In the genomic region with DNA sequence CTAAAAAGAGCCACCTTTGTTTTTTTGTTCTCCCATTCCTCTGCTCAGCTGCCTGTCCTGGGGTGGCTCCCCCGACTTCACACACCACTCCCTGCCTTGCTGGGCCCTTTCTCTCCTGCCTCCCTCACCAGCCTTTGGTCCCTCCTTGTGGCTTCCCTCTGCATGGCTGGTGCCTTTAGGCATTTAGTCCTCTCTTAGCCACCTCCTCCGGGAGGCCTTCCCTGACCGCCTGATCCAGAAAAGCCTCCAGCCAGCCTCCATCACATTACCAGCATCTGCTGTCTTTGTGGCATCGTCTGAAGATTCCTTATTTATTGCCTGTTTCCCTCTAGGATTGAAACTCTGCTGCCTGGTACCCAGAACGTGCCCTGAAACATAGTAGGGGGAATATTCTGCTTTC, we compare ENCODE assay signal across 28 cellular contexts.
"Had no signal": no experiment of that assay in that cellular context is flagged by ENCODE, and none has a peak within 500 bp of the region (broad histone marks: within the 10 kb centered on the region; RNA-seq: fewer than 3 reads in every experiment).

No MANE protein-coding gene starts in this region.

- H3K4me2 ChIP-seq: neural progenitor cell had no signal

- H3K9me3 Mint-ChIP-seq: effector memory CD8-positive, alpha-beta T cell; naive thymus-derived CD4-positive, alpha-beta T cell; neural progenitor cell; stimulated activated naive CD8-positive, alpha-beta T cell treated with anti-CD3 and anti-CD28 coated beads, Interleukin-15, Interleukin-2, amounts not matched to agents 100 ng/mL and 50 ng/mL, for 24 hours had no signal

- DNase-seq: effector memory CD8-positive, alpha-beta T cell; erythroblast; esophagus squamous epithelium; foreskin melanocyte; glutamatergic neuron; heart right ventricle; hippocampal formation; left cardiac atrium; left lung; mesenchymal stem cell; mucosa of descending colon; naive thymus-derived CD4-positive, alpha-beta T cell; right cardiac atrium; sigmoid colon; spleen; stimulated activated CD4-positive, alpha-beta T cell treated with anti-CD3 and anti-CD28 coated beads, Interleukin-4, amount 100 ng/mL, for 4 hours; stimulated activated naive B cell treated with anti-CD40 and anti-IgM and Interleukin-4, amounts not matched to agents 10 μg/mL and 1 μg/mL and 100 μg/mL, for 72 hours had no signal

- H3K36me3 ChIP-seq: esophagus squamous epithelium, heart right ventricle, left lung, neural progenitor cell, prostate gland, sigmoid colon, spleen, thoracic aorta, tibial nerve, vagina had no signal

- ATAC-seq: effector memory CD8-positive, alpha-beta T cell; heart right ventricle; left cardiac atrium; left lung; mucosa of descending colon; naive thymus-derived CD4-positive, alpha-beta T cell; right cardiac atrium; stimulated activated naive B cell treated with anti-CD40 and anti-IgM and Interleukin-4, amounts not matched to agents 10 μg/mL and 1 μg/mL and 100 μg/mL, for 72 hours had no signal

- H3K9me3 ChIP-seq: esophagus squamous epithelium, left lung, prostate gland, sigmoid colon, vagina had no signal

- H3K27ac ChIP-seq: coronary artery, esophagus squamous epithelium, heart right ventricle, left lung, neural progenitor cell, prostate gland, sigmoid colon, spleen, thoracic aorta, tibial nerve, vagina had no signal

- H2AFZ ChIP-seq: neural progenitor cell had no signal

- H3K27me3 ChIP-seq: sigmoid colon, vagina had no signal

- FAIRE-seq: endometrium, islet of Langerhans had no signal

- H3K9ac ChIP-seq: neural progenitor cell had no signal

- H3K4me3 ChIP-seq: coronary artery, esophagus squamous epithelium, heart right ventricle, left lung, mucosa of descending colon, neural progenitor cell, prostate gland, sigmoid colon, spleen, thoracic aorta, tibial nerve, vagina had no signal

- H3K36me3 Mint-ChIP-seq: naive thymus-derived CD4-positive, alpha-beta T cell; neural progenitor cell had no signal

- H3K4me3 Mint-ChIP-seq: effector memory CD8-positive, alpha-beta T cell; mesothelial cell of epicardium; naive thymus-derived CD4-positive, alpha-beta T cell; neural progenitor cell; stimulated activated naive B cell treated with anti-CD40 and anti-IgM and Interleukin-4, amounts not matched to agents 10 μg/mL and 1 μg/mL and 100 μg/mL, for 72 hours; stimulated activated naive CD8-positive, alpha-beta T cell treated with anti-CD3 and anti-CD28 coated beads, Interleukin-15, Interleukin-2, amounts not matched to agents 100 ng/mL and 50 ng/mL, for 24 hours had no signal

- H3K27ac Mint-ChIP-seq: effector memory CD8-positive, alpha-beta T cell; mesothelial cell of epicardium; naive thymus-derived CD4-positive, alpha-beta T cell; nephron; stimulated activated naive B cell treated with anti-CD40 and anti-IgM and Interleukin-4, amounts not matched to agents 10 μg/mL and 1 μg/mL and 100 μg/mL, for 72 hours; stimulated activated naive CD8-positive, alpha-beta T cell treated with anti-CD3 and anti-CD28 coated beads, Interleukin-15, Interleukin-2, amounts not matched to agents 100 ng/mL and 50 ng/mL, for 24 hours had no signal

- H3K4me1 ChIP-seq: prostate gland had no signal
